In the genomic region with DNA sequence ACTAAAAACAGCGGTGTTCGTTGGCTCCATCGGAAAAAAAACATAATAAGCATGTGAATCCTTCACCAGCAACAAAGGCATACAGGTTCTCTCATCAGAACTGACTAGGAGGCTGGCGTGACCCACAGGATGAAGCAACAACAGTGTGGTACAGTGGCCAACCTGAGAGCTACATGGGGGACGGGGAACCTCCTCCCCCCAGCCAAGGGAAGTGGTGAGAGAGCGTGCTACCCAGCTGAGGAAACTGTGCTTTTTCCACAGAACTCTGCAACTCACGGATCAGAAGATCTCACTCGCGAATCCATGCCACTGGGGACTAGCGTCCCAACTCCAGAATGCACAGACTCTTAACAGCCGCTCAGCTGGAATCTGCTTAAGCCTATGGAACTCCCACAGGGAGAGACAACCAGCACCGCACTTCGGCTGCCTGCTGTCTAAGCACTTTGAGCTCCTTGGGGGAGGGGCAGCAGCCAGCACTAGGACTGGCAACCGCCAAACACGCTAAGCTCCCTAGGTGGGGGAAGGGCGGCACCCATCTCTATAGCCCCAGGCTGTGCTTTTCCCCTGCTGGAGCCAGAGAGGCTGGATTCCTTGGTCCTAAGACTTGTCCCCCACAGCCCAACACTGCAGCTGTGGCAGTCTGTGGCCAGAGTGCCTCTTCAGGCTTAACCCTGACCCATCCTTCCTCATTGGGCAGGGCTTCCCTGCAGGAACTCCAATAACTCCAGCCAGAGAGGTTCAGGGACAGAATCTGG, we compare ENCODE assay signal across 13 cellular contexts.
DNase-seq lines count a peak whose midpoint lies in the region; ATAC-seq and TF ChIP-seq lines count a peak whose summit lies in the region.
"Had no signal": no experiment of that assay in that cellular context is flagged by ENCODE, and none has a peak within 500 bp of the region (broad histone marks: within the 10 kb centered on the region; RNA-seq: fewer than 3 reads in every experiment).

No MANE protein-coding gene starts in this region.

- TF ChIP-seq CTCF in HEK293 (tag by site-specific recombination; IDR thresholded peaks at IDR 0.05) (no peak), chondrocyte (IDR thresholded peaks at IDR 0.05) (no peak), parathyroid adenoma (IDR thresholded peaks at IDR 0.05) (no peak)

- no peak overlapping the region for H3K4me3 Mint-ChIP-seq in chondrocyte (ENCODE audit: unreplicated experiment)
- H3K4me3 Mint-ChIP-seq: activated naive CD4-positive, alpha-beta T cell treated with anti-CD3 and anti-CD28 coated beads, Interleukin-2, amount 10 ng/mL, durations not matched to agents 7 days and 5 days; dendritic cell treated with granulocyte-macrophage colony-stimulating factor and Interleukin-4, amounts not matched to agents 40 ng/mL and 50 ng/mL, for 4 days; naive B cell had no signal

- no peaks in the 10 kb centered on the region for H3K27me3 ChIP-seq in parathyroid adenoma (ENCODE audit: control insufficient read depth, insufficient read depth, low read length)

- CTCF ChIA-PET in HEK293 (lab: Yijun Ruan, JAX), result interaction anchor here (0.7 kb wide), 1 partner anchor 188 kb away, joined by 4 read pairs; no protein-coding TSS in a partner anchor

- H3K4me1 Mint-ChIP-seq in chondrocyte (ENCODE audit: low read depth), result peaks cover 26% of the 10 kb centered on the region
- H3K4me1 Mint-ChIP-seq: activated naive CD4-positive, alpha-beta T cell treated with anti-CD3 and anti-CD28 coated beads, Interleukin-2, amount 10 ng/mL, durations not matched to agents 7 days and 5 days; naive B cell had no signal

- H3K4me1 ChIP-seq in HEK293 (ENCODE audit: control insufficient read depth, insufficient read depth, low read length) (peaks cover 7% of the 10 kb centered on the region), parathyroid adenoma (no peaks in the 10 kb centered on the region)

- ATAC-seq in HG03469 (IDR thresholded peaks at IDR 0.05; ENCODE audit: unreplicated experiment), result no peak
- ATAC-seq in GM18502 (IDR thresholded peaks at IDR 0.05; ENCODE audit: poor library complexity, unreplicated experiment), result no peak
- ATAC-seq: stimulated activated naive CD8-positive, alpha-beta T cell treated with anti-CD3 and anti-CD28 coated beads, Interleukin-15, Interleukin-2, amounts not matched to agents 100 U/mL and 50 U/mL, for 24 hours had no signal

- H3K4me2 ChIP-seq in parathyroid adenoma (ENCODE audit: low read length), result no peak overlapping the region

- no peak overlapping the region for H3K9ac ChIP-seq in parathyroid adenoma

- no peaks in the 10 kb centered on the region for H3K27me3 Mint-ChIP-seq in chondrocyte (ENCODE audit: low read depth)
- H3K27me3 Mint-ChIP-seq: activated naive CD4-positive, alpha-beta T cell treated with anti-CD3 and anti-CD28 coated beads, Interleukin-2, amount 10 ng/mL, durations not matched to agents 7 days and 5 days; dendritic cell treated with granulocyte-macrophage colony-stimulating factor and Interleukin-4, amounts not matched to agents 40 ng/mL and 50 ng/mL, for 4 days; naive B cell had no signal

- H3K79me2 ChIP-seq in parathyroid adenoma, result no peaks in the 10 kb centered on the region

- H3K9me3 Mint-ChIP-seq in chondrocyte (ENCODE audit: low read depth), result peaks cover 29% of the 10 kb centered on the region

- H3K36me3 ChIP-seq in HEK293 (ENCODE audit: control insufficient read depth in 2 of 2, insufficient read depth in 1 of 2, low read length in 2 of 2) (no peaks in the 10 kb centered on the region), parathyroid adenoma (ENCODE audit: control insufficient read depth, insufficient read depth, low read length) (no peaks in the 10 kb centered on the region)

- H3K27ac ChIP-seq in HEK293 (ENCODE audit: extremely low read depth, low read depth, low read length) (no peak overlapping the region), parathyroid adenoma (no peak overlapping the region)

- H3K4me3 ChIP-seq in HEK293 (ENCODE audit: low read depth, low read length), result no peak overlapping the region
- no peak overlapping the region for H3K4me3 ChIP-seq in parathyroid adenoma (ENCODE audit: low read depth, low read length)

- H3K27ac Mint-ChIP-seq in chondrocyte (ENCODE audit: unreplicated experiment), result no peak overlapping the region
- H3K27ac Mint-ChIP-seq: activated naive CD4-positive, alpha-beta T cell treated with anti-CD3 and anti-CD28 coated beads, Interleukin-2, amount 10 ng/mL, durations not matched to agents 7 days and 5 days; dendritic cell treated with granulocyte-macrophage colony-stimulating factor and Interleukin-4, amounts not matched to agents 40 ng/mL and 50 ng/mL, for 4 days; naive B cell had no signal

- no peaks in the 10 kb centered on the region for H3K9me3 ChIP-seq in HEK293 (ENCODE audit: control insufficient read depth, insufficient read depth, low read depth, low read length)
- H3K9me3 ChIP-seq in parathyroid adenoma (ENCODE audit: control insufficient read depth, low read length), result no peaks in the 10 kb centered on the region

- POLR2A ChIA-PET in HEK293 (lab: Yijun Ruan, JAX), result no interaction called here

- DNase-seq in NCI-H2107 treated with DMSO at 0.1 percent for 48 hours (lab: John Stamatoyannopoulos, UW; ENCODE audit: unreplicated experiment), result peak; percentile 4
- DNase-seq in chondrocyte (ENCODE audit: low spot score), result peak; percentile 71
- DNase-seq in NCI-H2081 treated with DMSO at 0.1 percent for 48 hours (lab: John Stamatoyannopoulos, UW), result no peak
- DNase-seq in foreskin melanocyte, result no peak
- DNase-seq: activated CD4-positive, alpha-beta T cell treated with anti-CD3 and anti-CD28 coated beads for 1 hour; activated naive CD4-positive, alpha-beta T cell treated with anti-CD3 and anti-CD28 coated beads, Interleukin-2, amount 10 ng/mL, durations not matched to agents 7 days and 5 days; naive B cell; stimulated activated naive CD8-positive, alpha-beta T cell treated with anti-CD3 and anti-CD28 coated beads, Interleukin-15, Interleukin-2, amounts not matched to agents 100 U/mL and 50 U/mL, for 24 hours had no signal

- H3K36me3 Mint-ChIP-seq in chondrocyte (ENCODE audit: low read depth), result peaks cover 13% of the 10 kb centered on the region
- H3K36me3 Mint-ChIP-seq: activated naive CD4-positive, alpha-beta T cell treated with anti-CD3 and anti-CD28 coated beads, Interleukin-2, amount 10 ng/mL, durations not matched to agents 7 days and 5 days; naive B cell had no signal

- peak overlapping the region; percentile 42 for H2AFZ ChIP-seq in parathyroid adenoma

TF ChIP-seq in HEK293, 187 proteins besides CTCF, POLR2A, EP300 and RAD21 (continues in another document):
- peak; percentile 84; the same call in 1 of the 2 replicates for TF ChIP-seq TRIM28 (IDR thresholded peaks at IDR 0.05; ENCODE audit: borderline replicate concordance, low read length)
- no peak for TF ChIP-seq ZNF548 (tag by site-specific recombination; IDR thresholded peaks at IDR 0.05)
- 0 out of 2 replicates have a peak, but pooled peaks have one; percentile 33 for TF ChIP-seq GLIS2 (tag by site-specific recombination; IDR thresholded peaks at IDR 0.05)
- no peak for TF ChIP-seq ZNF214 (tag by site-specific recombination; IDR thresholded peaks at IDR 0.05; ENCODE audit: borderline replicate concordance)
- no peak for TF ChIP-seq ZNF501 (tag by site-specific recombination; IDR thresholded peaks at IDR 0.05)
- no peak for TF ChIP-seq ZNF529 (tag by site-specific recombination; IDR thresholded peaks at IDR 0.05; ENCODE audit: insufficient replicate concordance)
- no peak for TF ChIP-seq ZNF664 (tag by site-specific recombination; IDR thresholded peaks at IDR 0.05)
- TF ChIP-seq ZNF426 (tag by site-specific recombination; IDR thresholded peaks at IDR 0.05), result no peak
- no peak for TF ChIP-seq SETDB1 (IDR thresholded peaks at IDR 0.05; ENCODE audit: insufficient read length, low read length)
- 0 out of 2 replicates have a peak, but pooled peaks have one; percentile 31 for TF ChIP-seq IKZF3 (tag by site-specific recombination; IDR thresholded peaks at IDR 0.05)
- TF ChIP-seq, protein P1, sequence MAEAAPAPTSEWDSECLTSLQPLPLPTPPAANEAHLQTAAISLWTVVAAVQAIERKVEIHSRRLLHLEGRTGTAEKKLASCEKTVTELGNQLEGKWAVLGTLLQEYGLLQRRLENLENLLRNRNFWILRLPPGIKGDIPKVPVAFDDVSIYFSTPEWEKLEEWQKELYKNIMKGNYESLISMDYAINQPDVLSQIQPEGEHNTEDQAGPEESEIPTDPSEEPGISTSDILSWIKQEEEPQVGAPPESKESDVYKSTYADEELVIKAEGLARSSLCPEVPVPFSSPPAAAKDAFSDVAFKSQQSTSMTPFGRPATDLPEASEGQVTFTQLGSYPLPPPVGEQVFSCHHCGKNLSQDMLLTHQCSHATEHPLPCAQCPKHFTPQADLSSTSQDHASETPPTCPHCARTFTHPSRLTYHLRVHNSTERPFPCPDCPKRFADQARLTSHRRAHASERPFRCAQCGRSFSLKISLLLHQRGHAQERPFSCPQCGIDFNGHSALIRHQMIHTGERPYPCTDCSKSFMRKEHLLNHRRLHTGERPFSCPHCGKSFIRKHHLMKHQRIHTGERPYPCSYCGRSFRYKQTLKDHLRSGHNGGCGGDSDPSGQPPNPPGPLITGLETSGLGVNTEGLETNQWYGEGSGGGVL (tag by site-specific recombination; IDR thresholded peaks at IDR 0.05), result no peak

Comparison
In these comparisons a context has a peak if more than half of its experiments do, and no peak if none do; other contexts are left out.
1. DNase-seq: peak in NCI-H2107 treated with DMSO at 0.1 percent for 48 hours (single experiment) and chondrocyte (single experiment); none in NCI-H2081 treated with DMSO at 0.1 percent for 48 hours (single experiment) and foreskin melanocyte (single experiment).